14 cellular contexts compared by ENCODE assay signal in the genomic region with DNA sequence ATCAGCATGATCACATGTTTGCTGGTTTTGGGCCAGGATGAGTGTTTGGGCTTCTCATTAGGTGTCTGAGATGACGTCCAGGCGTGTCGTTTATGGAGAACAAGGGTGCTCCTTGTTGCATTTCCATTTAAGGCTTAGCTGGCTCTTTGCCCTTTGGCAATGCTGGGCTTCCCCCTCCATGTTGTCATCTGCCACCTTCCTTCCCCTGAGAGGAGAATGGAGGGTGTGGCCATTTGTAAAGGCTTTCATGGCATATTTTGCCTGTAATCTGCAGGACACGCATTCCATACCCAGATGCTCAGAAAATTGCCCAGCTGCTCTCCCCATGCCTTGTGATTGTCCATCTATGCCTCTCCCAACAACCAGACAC. TPM values are rescaled to one million over a fixed set of nuclear protein-coding genes. Genes with fewer than 3 reads are reported as not detected.
DNase-seq lines count a peak whose midpoint lies in the region; ATAC-seq and TF ChIP-seq lines count a peak whose summit lies in the region.
"Had no signal": no experiment of that assay in that cellular context is flagged by ENCODE, and none has a peak within 500 bp of the region (broad histone marks: within the 10 kb centered on the region; RNA-seq: fewer than 3 reads in every experiment).

No MANE protein-coding gene starts in this region.

- H3K27ac ChIP-seq in Peyer's patch, result no peak overlapping the region

- no peak for ATAC-seq in GM19351 (IDR thresholded peaks at IDR 0.05; ENCODE audit: unreplicated experiment)
- no peak for ATAC-seq in GM18867 (IDR thresholded peaks at IDR 0.05; ENCODE audit: unreplicated experiment)
- ATAC-seq in HG03139 (IDR thresholded peaks at IDR 0.05; ENCODE audit: unreplicated experiment), result no peak
- ATAC-seq: left lobe of liver, WTC11 had no signal

- peak overlapping the region; percentile 97 for H3K27ac Mint-ChIP-seq in MCF 10A (ENCODE audit: low read depth, unreplicated experiment)
- H3K27ac Mint-ChIP-seq: activated naive CD8-positive, alpha-beta T cell treated with anti-CD3 and anti-CD28 coated beads for 36 hours; stimulated activated naive B cell treated with anti-CD40 and anti-IgM and Interleukin-4, amounts not matched to agents 10 μg/mL and 1 μg/mL and 100 μg/mL, for 72 hours; WTC11 had no signal

- no peaks in the 10 kb centered on the region for H3K27me3 ChIP-seq in Peyer's patch

- H3K9me3 Mint-ChIP-seq in MCF 10A (ENCODE audit: unreplicated experiment), result no peaks in the 10 kb centered on the region
- H3K9me3 Mint-ChIP-seq: activated naive CD8-positive, alpha-beta T cell treated with anti-CD3 and anti-CD28 coated beads for 36 hours had no signal

- no peak for TF ChIP-seq POLR2A in Peyer's patch (IDR thresholded peaks at IDR 0.05)

- no peaks in the 10 kb centered on the region for H3K9me3 ChIP-seq in Peyer's patch

- intact Hi-C loops in MCF 10A (cut with micrococcal nuclease), result loop anchor here (1.0 kb wide), 1 partner anchor 36 kb away; no protein-coding TSS in a partner anchor

- DNase-seq in EL (peak; percentile 34), NCI-H2171 (lab: John Stamatoyannopoulos, UW) (peak; percentile 55), MCF 10A (ENCODE audit: unreplicated experiment) (peak; percentile 99), retinal pigment epithelial cell (ENCODE audit: low read depth) (peak; percentile 33), Peyer's patch (no peak)
- DNase-seq: NCI-H82 had no signal

- BruUV-seq in MCF 10A (replicated peaks; lab: Mats Ljungman, UMichigan), result no TSS peak

- H3K4me1 Mint-ChIP-seq in MCF 10A (ENCODE audit: insufficient read depth, unreplicated experiment), result peaks cover 68% of the 10 kb centered on the region

- peaks cover 9% of the 10 kb centered on the region for H3K36me3 Mint-ChIP-seq in MCF 10A (ENCODE audit: insufficient read depth, unreplicated experiment)
- H3K36me3 Mint-ChIP-seq: activated naive CD8-positive, alpha-beta T cell treated with anti-CD3 and anti-CD28 coated beads for 36 hours; stimulated activated naive B cell treated with anti-CD40 and anti-IgM and Interleukin-4, amounts not matched to agents 10 μg/mL and 1 μg/mL and 100 μg/mL, for 72 hours; WTC11 had no signal

- no peaks in the 10 kb centered on the region for H3K27me3 Mint-ChIP-seq in MCF 10A (ENCODE audit: insufficient read depth, unreplicated experiment)

- CTCF ChIA-PET in MCF 10A (lab: Yijun Ruan, JAX), result interaction anchor here (0.6 to 26.0 kb wide), 13 partner anchors 8 to 98 kb away, joined by 3 to 474 read pairs (median 8); no protein-coding TSS in a partner anchor

- POLR2A ChIA-PET in MCF 10A (lab: Yijun Ruan, JAX), result interaction anchor here (0.7 to 42.9 kb wide), 25 partner anchors 8 to 572 kb away, joined by 3 to 3819 read pairs (median 6); a partner anchor contains a TSS

- H3K4me3 Mint-ChIP-seq in MCF 10A (ENCODE audit: unreplicated experiment), result no peak overlapping the region
- H3K4me3 Mint-ChIP-seq: activated naive CD8-positive, alpha-beta T cell treated with anti-CD3 and anti-CD28 coated beads for 36 hours; stimulated activated naive B cell treated with anti-CD40 and anti-IgM and Interleukin-4, amounts not matched to agents 10 μg/mL and 1 μg/mL and 100 μg/mL, for 72 hours; WTC11 had no signal

- H3K36me3 ChIP-seq in Peyer's patch, result no peaks in the 10 kb centered on the region

- H3K4me3 ChIP-seq in retinal pigment epithelial cell (ENCODE audit: low read length) (no peak overlapping the region), Peyer's patch (no peak overlapping the region)

- peaks cover 0 to 48% (median 2%) of the 10 kb centered on the region in 4 donors for H3K4me1 ChIP-seq in Peyer's patch

- TF ChIP-seq CTCF in MCF 10A (IDR thresholded peaks at IDR 0.05; ENCODE audit: unreplicated experiment) (no peak), retinal pigment epithelial cell (conservative IDR thresholded peaks at IDR 0.05; ENCODE audit: low read depth, low read length) (no peak), Peyer's patch (IDR thresholded peaks at IDR 0.05) (no peak)

RNA-seq across cellular contexts. Expression of a gene that starts 27.7 kb away (rescaled TPM):
- 0.30 and 0.32 TPM in 2 replicates for total RNA-seq in MCF 10A (2022)
- total RNA-seq in Peyer's patch, result 10 to 100 TPM in 1 of 4 donors, 1 to 10 TPM in 2, under 1 TPM in 1; 0.54 to 11.6 (median 1.4) TPM
- total RNA-seq: endothelial cell of umbilical vein had no signal

Comparison
In these comparisons a context has a peak if more than half of its experiments do, and no peak if none do; other contexts are left out.
1. DNase-seq: peak in EL (single experiment), NCI-H2171 (single experiment), MCF 10A (single experiment) and retinal pigment epithelial cell (single experiment); none in Peyer's patch (0 of 3).